ENCODE assay signal across 23 cellular contexts in the genomic region with DNA sequence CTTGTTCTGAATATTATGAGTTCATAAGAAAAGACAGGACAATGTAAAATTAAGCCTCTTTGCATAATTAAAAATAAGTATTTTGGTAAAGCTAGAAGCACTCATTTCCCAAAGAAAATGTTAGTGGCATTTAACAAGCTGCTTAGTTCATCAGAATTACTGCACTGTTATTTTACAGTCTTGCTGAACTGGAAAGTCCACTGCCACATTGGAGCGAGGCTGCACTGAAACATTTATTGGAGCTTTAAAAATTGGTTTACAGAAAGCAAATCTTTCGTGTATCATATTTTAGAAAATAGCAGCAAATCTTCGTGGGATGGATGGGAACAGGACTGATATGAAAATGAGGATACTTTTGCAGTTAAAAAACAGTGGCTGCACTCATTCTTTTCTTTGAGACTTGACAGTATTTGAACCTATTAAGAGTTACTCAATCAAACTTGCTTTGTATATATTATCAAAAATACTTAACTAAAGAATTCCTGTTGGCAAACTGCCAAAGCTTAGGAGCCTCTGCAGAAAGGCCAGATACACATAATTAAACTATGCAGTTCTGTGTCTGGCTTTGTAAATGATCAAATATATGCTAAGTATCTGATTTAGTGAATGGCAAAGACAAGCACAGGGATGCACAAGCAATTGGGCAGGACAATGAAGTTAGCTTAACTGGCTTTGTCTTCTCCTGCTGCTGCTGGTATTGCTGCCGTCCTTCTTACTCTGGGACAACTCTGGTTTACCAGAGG. TPM values are rescaled to one million over a fixed set of nuclear protein-coding genes. Genes with fewer than 3 reads are reported as not detected.
DNase-seq lines count a peak whose midpoint lies in the region; ATAC-seq, FAIRE-seq and TF ChIP-seq lines count a peak whose summit lies in the region.
"Had no signal": no experiment of that assay in that cellular context is flagged by ENCODE, and none has a peak within 500 bp of the region (broad histone marks: within the 10 kb centered on the region; RNA-seq: fewer than 3 reads in every experiment).

No MANE protein-coding gene starts in this region.

- TF ChIP-seq POLR2A in HepG2 (IDR thresholded peaks at IDR 0.05; ENCODE audit: insufficient read depth in 1 of 2, low read depth in 2 of 2, low read length in 2 of 2) (no peak), right lobe of liver (IDR thresholded peaks at IDR 0.05) (no peak), vagina (IDR thresholded peaks at IDR 0.05) (no peak)

- FAIRE-seq in HepG2 (lab: Jason Lieb, UNC) = no peak

- H3K4me1 ChIP-seq in HepG2 (ENCODE audit: insufficient read depth, low read length) = no peaks in the 10 kb centered on the region
- no peaks in the 10 kb centered on the region for H3K4me1 ChIP-seq in right lobe of liver
- peaks cover 9% of the 10 kb centered on the region for H3K4me1 ChIP-seq in hepatocyte (ENCODE audit: insufficient read depth)
- H3K4me1 ChIP-seq in vagina = peaks cover 6% of the 10 kb centered on the region
- H3K4me1 ChIP-seq: Peyer's patch, stomach, transverse colon had no signal

- H3K9me3 ChIP-seq in HepG2 (ENCODE audit: low read length) (no peaks in the 10 kb centered on the region), right lobe of liver (no peaks in the 10 kb centered on the region), hepatocyte (ENCODE audit: low read depth) (no peaks in the 10 kb centered on the region), vagina (no peaks in the 10 kb centered on the region)
- H3K9me3 ChIP-seq: esophagus squamous epithelium, Peyer's patch, stomach, transverse colon had no signal

- H3K79me2 ChIP-seq in HepG2 (ENCODE audit: insufficient read depth, low read length) (no peaks in the 10 kb centered on the region), hepatocyte (no peaks in the 10 kb centered on the region)

- H3K36me3 ChIP-seq in HepG2 (replicated peaks in 1 of 2; ENCODE audit: control insufficient read depth in 1 of 2, insufficient read depth in 2 of 2, low read length in 2 of 2) (no peaks in the 10 kb centered on the region), right lobe of liver (no peaks in the 10 kb centered on the region), hepatocyte (replicated peaks; ENCODE audit: insufficient read depth, low read depth) (no peaks in the 10 kb centered on the region), vagina (no peaks in the 10 kb centered on the region)
- H3K36me3 ChIP-seq: esophagus squamous epithelium, Peyer's patch, stomach, transverse colon had no signal

- no peaks in the 10 kb centered on the region for H3K27me3 ChIP-seq in HepG2 (ENCODE audit: control insufficient read depth in 1 of 2, insufficient read depth in 2 of 2, low read length in 2 of 2)
- H3K27me3 ChIP-seq in right lobe of liver = no peaks in the 10 kb centered on the region
- H3K27me3 ChIP-seq in hepatocyte = no peaks in the 10 kb centered on the region
- H3K27me3 ChIP-seq in vagina = no peaks in the 10 kb centered on the region
- H3K27me3 ChIP-seq: esophagus squamous epithelium, Peyer's patch, stomach, transverse colon had no signal

- H2AFZ ChIP-seq in HepG2 (ENCODE audit: low read length) (no peak overlapping the region), hepatocyte (no peak overlapping the region)

- WGBS in HepG2 (ENCODE audit: low lambda C conversion rate) = 3% methylated on average over 4 of the region's 4 CpGs
- WGBS in right lobe of liver (ENCODE audit: insufficient coverage, low coverage, low lambda C conversion rate, missing lambda C conversion rate) = 58% methylated on average over 4 of the region's 4 CpGs
- WGBS in hepatocyte (ENCODE audit: low lambda C conversion rate, missing lambda C conversion rate) = 46% methylated on average over 4 of the region's 4 CpGs

- H3K4me2 ChIP-seq in HepG2 (ENCODE audit: low read depth, low read length) (no peak overlapping the region), hepatocyte (peak overlapping the region; percentile 46)

- BruUV-seq in HepG2 (replicated peaks; lab: Mats Ljungman, UMichigan) = no TSS peak

- no peaks in the 10 kb centered on the region for H3K9me2 ChIP-seq in hepatocyte (replicated peaks; ENCODE audit: insufficient read depth)

- H3K27ac ChIP-seq in HepG2 (ENCODE audit: extremely low read length, insufficient read depth, low read length) (no peak overlapping the region), right lobe of liver (no peak overlapping the region), VCaP (peak overlapping the region; percentile 94), hepatocyte (no peak overlapping the region), vagina (no peak overlapping the region)
- H3K27ac ChIP-seq: esophagus squamous epithelium, Peyer's patch, stomach, transverse colon had no signal

- no peak for ATAC-seq in HepG2
- ATAC-seq in right lobe of liver = no peak
- no peak for ATAC-seq in HG03520 (IDR thresholded peaks at IDR 0.05; ENCODE audit: unreplicated experiment)

- TF ChIP-seq CTCF in HepG2 (CRISPR knock-in tag; IDR thresholded peaks at IDR 0.05) (no peak), right lobe of liver (IDR thresholded peaks at IDR 0.05) (no peak), VCaP (conservative IDR thresholded peaks at IDR 0.05) (no peak), hepatocyte (IDR thresholded peaks at IDR 0.05; ENCODE audit: poor library complexity) (no peak), vagina (IDR thresholded peaks at IDR 0.05) (no peak)

- no peak for TF ChIP-seq RAD21 in HepG2 (CRISPR knock-in tag; IDR thresholded peaks at IDR 0.05)

- in situ Hi-C loops in HepG2 (cut with HindIII; ENCODE audit: extremely low pct_ligation_motif_present, low pct_unique_long_range_greater_than_20kb) = no loop called here

- DNase-seq in HepG2 (ENCODE audit: low spot score) (no peak), right lobe of liver (no peak), hepatocyte (ENCODE audit: low spot score) (peak; percentile 11), vagina (ENCODE audit: extremely low spot score in 2 of 2) (no peak), NCI-H187 (lab: John Stamatoyannopoulos, UW) (no peak), hypothalamus (lab: John Stamatoyannopoulos, UW) (no peak)
- DNase-seq: activated naive CD4-positive, alpha-beta T cell treated with anti-CD3 and anti-CD28 coated beads, Interleukin-2, amount 50 U/mL, for 16 hours; aorta; esophagus squamous epithelium; GDM1; H9; mammary epithelial cell; NCI-H1694 treated with DMSO at 0.1 percent for 48 hours; NCI-H2227 treated with DMSO at 0.1 percent for 48 hours; NK-92 treated with Interleukin-12 subunit alpha and Interleukin-12 subunit beta, amount 100 ng/mL, for 24 hours; Peyer's patch; retina; stomach; transverse colon had no signal

- POLR2A ChIA-PET in HepG2 (lab: Yijun Ruan, JAX) = no interaction called here

- TF ChIP-seq EP300 in HepG2 (IDR thresholded peaks at IDR 0.05; ENCODE audit: low read depth in 2 of 2, low read length in 2 of 2) (no peak), HepG2 (CRISPR knock-in tag; IDR thresholded peaks at IDR 0.05; ENCODE audit: borderline replicate concordance) (no peak)

- H3K9ac ChIP-seq in HepG2 (ENCODE audit: insufficient read depth, low read depth, low read length) = no peak overlapping the region

- no peak overlapping the region for H3K4me3 ChIP-seq in HepG2 (replicated peaks in 1 of 3; ENCODE audit: insufficient read depth in 1 of 3, low read depth in 2 of 3, low read length in 3 of 3)
- no peak overlapping the region for H3K4me3 ChIP-seq in right lobe of liver
- no peak overlapping the region for H3K4me3 ChIP-seq in hepatocyte
- H3K4me3 ChIP-seq in vagina = no peak overlapping the region
- H3K4me3 ChIP-seq: esophagus squamous epithelium, Peyer's patch, stomach, transverse colon had no signal

- H4K20me1 ChIP-seq in HepG2 (ENCODE audit: insufficient read depth, low read length) (no peaks in the 10 kb centered on the region), hepatocyte (ENCODE audit: insufficient read depth, poor library complexity, severe bottlenecking) (no peaks in the 10 kb centered on the region)

- CTCF ChIA-PET in HepG2 (lab: Yijun Ruan, JAX; ENCODE audit: low intra/inter-chr PET ratio, low total read pairs) = no interaction called here

- intact Hi-C loops in HepG2 (cut with micrococcal nuclease; ENCODE audit: unreplicated experiment) = no loop called here
- intact Hi-C loops in right lobe of liver (cut with DNase I) = no loop called here
- intact Hi-C loops in vagina (cut with DNase I) = no loop called here

RNA-seq across cellular contexts. Expression of gene FBXL7, which starts 16.5 kb away (rescaled TPM):
- 0.07 TPM in 1 of 2 replicates, not detected in the other for total RNA-seq in HepG2 (2016; rRNA removed; fragmentation: Illumina TruSeq; extraction: Trizol)
- total RNA-seq in HepG2 (2016; cell fraction: cytosol; rRNA removed; fragmentation: Illumina TruSeq; extraction: Trizol; ENCODE audit: low read depth) = not detected in 2 replicates
- not detected in 2 replicates for total RNA-seq in HepG2 (2016; cell fraction: insoluble cytoplasmic fraction; rRNA removed; fragmentation: Illumina TruSeq; extraction: Trizol)
- not detected in 2 replicates for total RNA-seq in HepG2 (2016; cell fraction: membrane; rRNA removed; fragmentation: Illumina TruSeq; extraction: Trizol)
- total RNA-seq in HepG2 (2016; cell fraction: nucleus; rRNA removed; fragmentation: Illumina TruSeq; extraction: Trizol) = not detected in 2 replicates
- not detected in 2 replicates for polyA plus RNA-seq in HepG2 (2011; rRNA removed)
- not detected in 2 replicates for polyA plus RNA-seq in HepG2 (2011; cell fraction: cytosol; rRNA removed)
- not detected in 2 replicates for polyA plus RNA-seq in HepG2 (2011; cell fraction: nucleus; rRNA removed)
- polyA plus RNA-seq in HepG2 (2012) = not detected in 2 replicates
- not detected in 2 replicates for polyA plus RNA-seq in HepG2 (2016; cell fraction: cytosol; fragmentation: Illumina TruSeq; extraction: Trizol; ENCODE audit: low read depth)
- polyA plus RNA-seq in HepG2 (2016; cell fraction: insoluble cytoplasmic fraction; fragmentation: Illumina TruSeq; extraction: Trizol; ENCODE audit: low read depth) = not detected in 2 replicates
- polyA plus RNA-seq in HepG2 (2016; cell fraction: membrane; fragmentation: Illumina TruSeq; extraction: Trizol; ENCODE audit: low read depth) = not detected in 2 replicates
- polyA plus RNA-seq in HepG2 (2016; cell fraction: nucleus; fragmentation: Illumina TruSeq; extraction: Trizol; ENCODE audit: insufficient read depth, low read depth) = not detected in 2 replicates
- polyA minus RNA-seq in HepG2 (2011; rRNA and poly(A)+ RNA removed; ENCODE audit: low replicate concordance) = not detected in 2 replicates
- not detected in 2 replicates for polyA minus RNA-seq in HepG2 (2011; cell fraction: cytosol; rRNA and poly(A)+ RNA removed)
- polyA minus RNA-seq in HepG2 (2011; cell fraction: nucleus; rRNA and poly(A)+ RNA removed) = not detected in 2 replicates
- total RNA-seq in right lobe of liver = 1 to 10 TPM in 5 of 6 experiments, under 1 TPM in 1; 0.81 to 1.9 (median 1.3) TPM
- total RNA-seq in hepatocyte = 10.3 and 12.1 TPM in 2 replicates
- 8.4 and 10.6 TPM in 2 replicates for polyA plus RNA-seq in hepatocyte
- 21.1 TPM for total RNA-seq in vagina
- total RNA-seq: T-helper 1 cell treated with Interleukin-12 subunit alpha and Interleukin-12 subunit beta and Interleukin-4 antibody, amounts not matched to agents 30 ng/mL and 1 ng/mL, for 36 hours had no signal
- polyA plus RNA-seq: CD14-positive monocyte had no signal
